1 cellular context compared by ENCODE assay signal in genomic region chr20:53954734-53955658, GRCh38.
TF ChIP-seq lines count a peak whose summit lies in the region.

No MANE protein-coding gene starts in this region.

TF ChIP-seq in HepG2, 621 proteins besides CTCF, POLR2A, EP300 and RAD21 (continued from another document):
- TF ChIP-seq HIC2 (CRISPR knock-in tag; IDR thresholded peaks at IDR 0.05; ENCODE audit: low read depth) (peak; percentile 70; the same call in 1 of the 2 replicates), CEBPB (IDR thresholded peaks at IDR 0.05; ENCODE audit: borderline replicate concordance, low read depth, low read length) (no peak), ZBTB43 (CRISPR knock-in tag; conservative IDR thresholded peaks at IDR 0.05) (no peak), ZNF431 (CRISPR knock-in tag; IDR thresholded peaks at IDR 0.05; ENCODE audit: borderline replicate concordance, low read depth) (no peak), ZNF562 (CRISPR knock-in tag; IDR thresholded peaks at IDR 0.05; ENCODE audit: borderline replicate concordance) (no peak), THAP9 (CRISPR knock-in tag; IDR thresholded peaks at IDR 0.05; ENCODE audit: borderline replicate concordance) (no peak), ZNF292 (CRISPR knock-in tag; IDR thresholded peaks at IDR 0.05; ENCODE audit: borderline replicate concordance, low read depth) (peak; percentile 76; the same call in 1 of the 2 replicates), ZGPAT (CRISPR knock-in tag; IDR thresholded peaks at IDR 0.05) (peak; percentile 83), CEBPZ (IDR thresholded peaks at IDR 0.05; ENCODE audit: low read length) (no peak), NFE2 (CRISPR knock-in tag; IDR thresholded peaks at IDR 0.05) (no peak), ZBTB20 (CRISPR knock-in tag; IDR thresholded peaks at IDR 0.05; ENCODE audit: borderline replicate concordance, low read depth) (peak; percentile 24; the same call in 1 of the 2 replicates), ZNF550 (CRISPR knock-in tag; IDR thresholded peaks at IDR 0.05; ENCODE audit: borderline replicate concordance) (no peak), CCAR2 (optimal IDR thresholded peaks at IDR 0.05; ENCODE audit: low read depth, low read length) (no peak), HNF1A (IDR thresholded peaks at IDR 0.05; ENCODE audit: low read depth) (peak; percentile 54; the same call in 1 of the 2 replicates), HNF1A (CRISPR knock-in tag; IDR thresholded peaks at IDR 0.05; ENCODE audit: borderline replicate concordance) (peak; percentile 46; the same call in 1 of the 2 replicates), KDM4B (CRISPR knock-in tag; IDR thresholded peaks at IDR 0.05) (no peak), SKI (IDR thresholded peaks at IDR 0.05; ENCODE audit: partially characterized antibody) (peak; percentile 71), PAF1 (CRISPR knock-in tag; IDR thresholded peaks at IDR 0.05) (no peak), MAZ (IDR thresholded peaks at IDR 0.05; ENCODE audit: borderline replicate concordance, low read depth, low read length) (no peak), MAZ (CRISPR knock-in tag; IDR thresholded peaks at IDR 0.05; ENCODE audit: low read depth) (peak; percentile 48; the same call in 1 of the 2 replicates), MED1 (CRISPR knock-in tag; IDR thresholded peaks at IDR 0.05) (peak; percentile 80), ZFAT (CRISPR knock-in tag; conservative IDR thresholded peaks at IDR 0.05) (no peak), GPBP1L1 (CRISPR knock-in tag; IDR thresholded peaks at IDR 0.05) (no peak), TCF7L2 (IDR thresholded peaks at IDR 0.05; ENCODE audit: low read depth, low read length) (no peak), ZNF749 (CRISPR knock-in tag; IDR thresholded peaks at IDR 0.05; ENCODE audit: borderline replicate concordance) (no peak), POGZ (CRISPR knock-in tag; IDR thresholded peaks at IDR 0.05) (no peak; the same call in 1 of the 2 replicates), DR1 (CRISPR knock-in tag; IDR thresholded peaks at IDR 0.05) (no peak), ZBTB44 (CRISPR knock-in tag; IDR thresholded peaks at IDR 0.05) (no peak), CEBPG (CRISPR knock-in tag; IDR thresholded peaks at IDR 0.05) (peak; percentile 50; the same call in 1 of the 2 replicates)
